14 cellular contexts compared by ENCODE assay signal in genomic region chr5:102719886-102720285, GRCh38. TPM values are rescaled to one million over a fixed set of nuclear protein-coding genes. Genes with fewer than 3 reads are reported as not detected.
A peak's percentile ranks its signal among the peaks of the same experiment; 100 is the strongest.
DNase-seq lines count a peak whose midpoint lies in the region; ATAC-seq and TF ChIP-seq lines count a peak whose summit lies in the region.
"Had no signal": no experiment of that assay in that cellular context is flagged by ENCODE, and none has a peak within 500 bp of the region (broad histone marks: within the 10 kb centered on the region; RNA-seq: fewer than 3 reads in every experiment).

No MANE protein-coding gene starts in this region.

- intact Hi-C loops in A673 (cut with micrococcal nuclease; ENCODE audit: unreplicated experiment), result no loop called here

- H2BK15ac ChIP-seq in mesenchymal stem cell (ENCODE audit: low read depth, poor library complexity, severe bottlenecking), result no peak overlapping the region

- no peak overlapping the region for H4K8ac ChIP-seq in mesenchymal stem cell (ENCODE audit: low read length)

- no peak overlapping the region for H4K91ac ChIP-seq in mesenchymal stem cell (ENCODE audit: low read length)

- DNase-seq in A673 (ENCODE audit: low spot score) (peak; percentile 14), D341Med (ENCODE audit: low spot score) (peak; percentile 17), NCI-H524 (lab: John Stamatoyannopoulos, UW) (peak; percentile 54 to 81), mesenchymal stem cell (no peak), HuH-7.5 (ENCODE audit: low spot score) (no peak)
- DNase-seq: Caco-2; CD8-positive, alpha-beta memory T cell; DMS79; HCEC 1CT; HFFc6; KG1 had no signal

- no peak overlapping the region for H3K4me3 ChIP-seq in A673 (ENCODE audit: low read depth, low read length, poor library complexity, severe bottlenecking)
- H3K4me3 ChIP-seq in mesenchymal stem cell (ENCODE audit: insufficient read depth in 1 of 2, low read depth in 1 of 2, low read length in 2 of 2), result no peak overlapping the region
- H3K4me3 ChIP-seq: A549 had no signal

- POLR2A ChIA-PET in A673 (lab: Charles Lee; ENCODE audit: low non-redundant PET), result no interaction called here

- ATAC-seq in HG02588 (IDR thresholded peaks at IDR 0.05; ENCODE audit: unreplicated experiment) (no peak), HG02852 (IDR thresholded peaks at IDR 0.05; ENCODE audit: unreplicated experiment) (no peak)
- ATAC-seq: A549 had no signal

- H3K4me2 ChIP-seq in mesenchymal stem cell (ENCODE audit: low read length, poor library complexity, severe bottlenecking), result no peak overlapping the region
- H3K4me2 ChIP-seq: A549 had no signal

- CTCF ChIA-PET in A673 (lab: Charles Lee), result no interaction called here

- no peak overlapping the region for H2BK5ac ChIP-seq in mesenchymal stem cell (ENCODE audit: low read depth, low read length, poor library complexity, severe bottlenecking)

- H3K23ac ChIP-seq in mesenchymal stem cell (ENCODE audit: low read length in 2 of 2), result no peak overlapping the region

- no CpG with 5 or more reads among the region's 1 CpG for WGBS in mesenchymal stem cell

- H3K79me1 ChIP-seq in mesenchymal stem cell (replicated peaks; ENCODE audit: low read length, poor library complexity, severe bottlenecking), result no peaks in the 10 kb centered on the region

- H2BK120ac ChIP-seq in mesenchymal stem cell (ENCODE audit: low read depth, low read length), result no peak overlapping the region

- H3K27me3 ChIP-seq in A673 (replicated peaks; ENCODE audit: insufficient read depth, low read depth, low read length, poor library complexity) (no peaks in the 10 kb centered on the region), mesenchymal stem cell (ENCODE audit: control insufficient read depth in 1 of 2, insufficient read depth in 1 of 2, low read length in 2 of 2) (no peaks in the 10 kb centered on the region)

- no TSS peak for BruUV-seq in A673 (replicated peaks; lab: Mats Ljungman, UMichigan)

- H3K9ac ChIP-seq in mesenchymal stem cell (ENCODE audit: low read length), result no peak overlapping the region

- no peak overlapping the region for H3K4ac ChIP-seq in mesenchymal stem cell (ENCODE audit: low read depth in 1 of 2, low read length in 2 of 2)

- H3K27ac ChIP-seq in A673 (ENCODE audit: low read depth, low read length, poor library complexity, severe bottlenecking) (no peak overlapping the region), mesenchymal stem cell (ENCODE audit: low read length, poor library complexity, severe bottlenecking) (no peak overlapping the region)
- H3K27ac ChIP-seq: A549 had no signal

- no peak overlapping the region for H3K14ac ChIP-seq in mesenchymal stem cell (ENCODE audit: low read length in 2 of 2)

- H2BK12ac ChIP-seq in mesenchymal stem cell (ENCODE audit: low read length in 2 of 2), result no peak overlapping the region

- TF ChIP-seq CTCF in A673 (conservative IDR thresholded peaks at IDR 0.05; ENCODE audit: low read depth, low read length), result no peak

- H3K36me3 ChIP-seq in A673 (ENCODE audit: insufficient read depth, low read length, poor library complexity, severe bottlenecking) (no peaks in the 10 kb centered on the region), mesenchymal stem cell (ENCODE audit: control insufficient read depth in 1 of 2, insufficient read depth in 2 of 2, low read depth in 1 of 2, low read length in 2 of 2) (no peaks in the 10 kb centered on the region)

- H3K18ac ChIP-seq in mesenchymal stem cell (ENCODE audit: low read depth in 1 of 2, low read length in 2 of 2), result peak overlapping the region in 1 of 2 experiments; percentile 11

- no peaks in the 10 kb centered on the region for H3K9me3 ChIP-seq in A673 (ENCODE audit: low read depth, low read length, poor library complexity, severe bottlenecking)
- no peaks in the 10 kb centered on the region for H3K9me3 ChIP-seq in mesenchymal stem cell (ENCODE audit: control insufficient read depth, low read length)
- H3K9me3 ChIP-seq: A549, Caco-2 had no signal

- H2AFZ ChIP-seq in mesenchymal stem cell (ENCODE audit: low read depth, low read length), result no peak overlapping the region

- H2AK5ac ChIP-seq in mesenchymal stem cell (ENCODE audit: low read length, severe bottlenecking), result peak overlapping the region; percentile 33

- H3K4me1 ChIP-seq in A673 (ENCODE audit: insufficient read depth, low read length, poor library complexity, severe bottlenecking), result peaks cover 15% of the 10 kb centered on the region
- H3K4me1 ChIP-seq in mesenchymal stem cell (ENCODE audit: control insufficient read depth, insufficient read depth, low read depth, low read length), result peaks cover 2% of the 10 kb centered on the region
- H3K4me1 ChIP-seq: A549 had no signal

RNA-seq across cellular contexts. Expression of gene PAM, which starts 35.2 kb away (rescaled TPM):
- total RNA-seq in A673 (2021), result 185 and 190 TPM in 2 replicates
- 253 TPM for polyA plus RNA-seq in mesenchymal stem cell (2013, experiment 1 of 2)
- polyA plus RNA-seq in mesenchymal stem cell (2013, experiment 2 of 2), result 279 TPM

Comparison
In these comparisons a context has a peak if more than half of its experiments do, and no peak if none do; other contexts are left out.
1. DNase-seq: peak in A673 (single experiment), D341Med (single experiment) and NCI-H524 (2 of 2); none in mesenchymal stem cell (single experiment) and HuH-7.5 (single experiment).